1 cellular context compared by ENCODE assay signal in genomic region chr12:113345318-113345717, GRCh38.
TF ChIP-seq lines count a peak whose summit lies in the region.

No MANE protein-coding gene starts in this region.

TF ChIP-seq in GM23338, 12 proteins besides CTCF, POLR2A, EP300 and RAD21 (continued from another document):
- TF ChIP-seq ZNF462 (CRISPR knock-in tag; IDR thresholded peaks at IDR 0.05) = no peak
TF ChIP-seq in GM23338: peak in this region for 0.
